ENCODE assay signal across 8 cellular contexts in genomic region chr7:150323682-150324365, GRCh38. TPM values are rescaled to one million over a fixed set of nuclear protein-coding genes. Genes with fewer than 3 reads are reported as not detected.
A peak's percentile ranks its signal among the peaks of the same experiment; 100 is the strongest.
DNase-seq lines count a peak whose midpoint lies in the region; ATAC-seq, FAIRE-seq and TF ChIP-seq lines count a peak whose summit lies in the region.

No MANE protein-coding gene starts in this region.

- H3K4me1 ChIP-seq in neuronal stem cell (ENCODE audit: control insufficient read depth in 2 of 2, insufficient read depth in 1 of 2, low read depth in 1 of 2, low read length in 2 of 2) = peaks cover 4 to 8% of the 10 kb centered on the region in 2 donors

- H2BK5ac ChIP-seq in neuronal stem cell (ENCODE audit: low read length) = no peak overlapping the region

- no peak for TF ChIP-seq CTCF in epithelial cell of esophagus (IDR thresholded peaks at IDR 0.05; ENCODE audit: insufficient read depth, low read depth, low read length, missing control alignments)

- H2BK12ac ChIP-seq in neuronal stem cell (ENCODE audit: low read length) = no peak overlapping the region

- ATAC-seq in HG02798 (IDR thresholded peaks at IDR 0.05; ENCODE audit: poor library complexity, unreplicated experiment) = peak; percentile 2

- no peak for TF ChIP-seq POLR2A in GM12891 (IDR thresholded peaks at IDR 0.05; ENCODE audit: low read depth, low read length)

- no peak overlapping the region for H3K18ac ChIP-seq in neuronal stem cell (ENCODE audit: low read length)

- no peak overlapping the region for H3K14ac ChIP-seq in neuronal stem cell (ENCODE audit: low read length)

- FAIRE-seq in GM12891 (lab: Jason Lieb, UNC) (no peak), RCC 7860 (lab: Jason Lieb, UNC) (no peak)

- no peaks in the 10 kb centered on the region for H3K36me3 ChIP-seq in neuronal stem cell (replicated peaks in 1 of 2; ENCODE audit: control insufficient read depth in 2 of 2, insufficient read depth in 2 of 2, low read length in 2 of 2)

- no peaks in the 10 kb centered on the region for H3K79me1 ChIP-seq in neuronal stem cell (ENCODE audit: low read depth, low read length)

- no peak overlapping the region for H3K4me2 ChIP-seq in neuronal stem cell (ENCODE audit: insufficient read depth, low read length, poor library complexity, severe bottlenecking)

- no peak overlapping the region for H3K27ac ChIP-seq in neuronal stem cell (replicated peaks; ENCODE audit: low read length)

- H3K9ac ChIP-seq in neuronal stem cell (ENCODE audit: low read depth, low read length, poor library complexity) = no peak overlapping the region

- DNase-seq in GM12891 (ENCODE audit: insufficient read length, low spot score) (no peak), RCC 7860 (ENCODE audit: low spot score) (peak; percentile 65), epithelial cell of esophagus (ENCODE audit: low read depth) (peak; percentile 43), neuronal stem cell (ENCODE audit: low spot score) (no peak), occipital lobe (lab: John Stamatoyannopoulos, UW) (no peak), mucosa of gallbladder (ENCODE audit: low spot score) (no peak), NOMO-1 treated with dmso at 0.1 percent for 144 hours (lab: John Stamatoyannopoulos, UW; ENCODE audit: unreplicated experiment) (no peak)

- no peaks in the 10 kb centered on the region for H3K9me3 ChIP-seq in neuronal stem cell (replicated peaks in 1 of 2; ENCODE audit: control insufficient read depth in 2 of 2, insufficient read depth in 1 of 2, low read depth in 1 of 2, low read length in 2 of 2)

- peak overlapping the region; percentile 83 for H2AFZ ChIP-seq in neuronal stem cell (ENCODE audit: low read length)

- H4K91ac ChIP-seq in neuronal stem cell (ENCODE audit: low read depth, low read length, poor library complexity) = no peak overlapping the region

- no peak overlapping the region for H3K23ac ChIP-seq in neuronal stem cell (ENCODE audit: low read depth, low read length, poor library complexity)

- H3K27me3 ChIP-seq in neuronal stem cell (ENCODE audit: control insufficient read depth in 3 of 3, insufficient read depth in 3 of 3, low read depth in 1 of 3, low read length in 3 of 3) = peaks cover 0 to 2% (median 0%) of the 10 kb centered on the region in 3 experiments

- no CpG with 5 or more reads among the region's 16 CpGs for WGBS in neuronal stem cell (ENCODE audit: extremely low coverage in 2 of 2, insufficient read length in 2 of 2, insufficient replicate concordance in 1 of 2), 2 donors

- H3K4me3 ChIP-seq in epithelial cell of esophagus (ENCODE audit: low read length) (peak overlapping the region; percentile 72), neuronal stem cell (ENCODE audit: low read length in 2 of 2) (peak overlapping the region in 1 of 2 donors; percentile 36)

- no peak overlapping the region for H2AK5ac ChIP-seq in neuronal stem cell (ENCODE audit: low read depth, low read length)

- H2BK15ac ChIP-seq in neuronal stem cell (ENCODE audit: low read length) = no peak overlapping the region

- no peak overlapping the region for H3K4ac ChIP-seq in neuronal stem cell (ENCODE audit: low read length)

- H4K8ac ChIP-seq in neuronal stem cell (ENCODE audit: low read depth, low read length) = no peak overlapping the region

- no peak overlapping the region for H2BK120ac ChIP-seq in neuronal stem cell (ENCODE audit: low read depth, low read length)

TF ChIP-seq in GM12891, 5 proteins besides CTCF, POLR2A, EP300 and RAD21:
- no peak for TF ChIP-seq PAX5 (IDR thresholded peaks at IDR 0.05; ENCODE audit: insufficient read depth, low read length, severe bottlenecking)
- TF ChIP-seq TAF1 (IDR thresholded peaks at IDR 0.05; ENCODE audit: low read depth, low read length) = peak; percentile 28; the same call in 1 of the 2 replicates

RNA-seq across cellular contexts. Expression of gene ACTR3C, which starts 0.5 kb away (rescaled TPM):
- polyA plus RNA-seq in GM12891 (2012; ENCODE audit: low read depth, missing spikeins) = 3.9 TPM
- not detected for polyA plus RNA-seq in neuronal stem cell (2013, experiment 1 of 2)
- polyA plus RNA-seq in neuronal stem cell (2013, experiment 2 of 2) = not detected
- 7.3 TPM for total RNA-seq in occipital lobe
- 22.4 TPM for total RNA-seq in mucosa of gallbladder

RNA-seq across cellular contexts. Expression of gene LRRC61, which starts 0.7 kb away (rescaled TPM):
- polyA plus RNA-seq in GM12891 (2012; ENCODE audit: low read depth, missing spikeins) = 27.7 TPM
- 0.81 TPM for polyA plus RNA-seq in neuronal stem cell (2013, experiment 1 of 2)
- polyA plus RNA-seq in neuronal stem cell (2013, experiment 2 of 2) = 0.79 TPM
- total RNA-seq in occipital lobe = 11.7 TPM
- total RNA-seq in mucosa of gallbladder = 11.7 TPM

RNA-seq across cellular contexts. Expression of gene RARRES2, which starts 17.6 kb away (rescaled TPM):
- 27.0 TPM for polyA plus RNA-seq in GM12891 (2012; ENCODE audit: low read depth, missing spikeins)
- 0.99 TPM for polyA plus RNA-seq in neuronal stem cell (2013, experiment 1 of 2)
- 1.0 TPM for polyA plus RNA-seq in neuronal stem cell (2013, experiment 2 of 2)
- total RNA-seq in occipital lobe = 6.2 TPM
- total RNA-seq in mucosa of gallbladder = 143 TPM

RNA-seq across cellular contexts. Expression of gene REPIN1, which starts 44.8 kb away (rescaled TPM):
- polyA plus RNA-seq in GM12891 (2012; ENCODE audit: low read depth, missing spikeins) = 94.0 TPM
- 84.5 TPM for polyA plus RNA-seq in neuronal stem cell (2013, experiment 1 of 2)
- 85.1 TPM for polyA plus RNA-seq in neuronal stem cell (2013, experiment 2 of 2)
- total RNA-seq in occipital lobe (26.8 TPM), mucosa of gallbladder (145 TPM)

RNA-seq across cellular contexts. Expression of gene ZNF775, which starts 55.3 kb away (rescaled TPM):
- polyA plus RNA-seq in GM12891 (2012; ENCODE audit: low read depth, missing spikeins) = 9.7 TPM
- polyA plus RNA-seq in neuronal stem cell (2013, experiment 1 of 2) = 15.9 TPM
- 15.7 TPM for polyA plus RNA-seq in neuronal stem cell (2013, experiment 2 of 2)
- total RNA-seq in occipital lobe (10.6 TPM), mucosa of gallbladder (9.4 TPM)

Comparison
In these comparisons a context has a peak if more than half of its experiments do, and no peak if none do; other contexts are left out.
1. DNase-seq: peak in RCC 7860 (single experiment) and epithelial cell of esophagus (single experiment); none in GM12891 (single experiment), neuronal stem cell (single experiment), occipital lobe (single experiment), mucosa of gallbladder (single experiment) and NOMO-1 treated with dmso at 0.1 percent for 144 hours (single experiment).
2. RNA of gene RARRES2, which starts 17.6 kb away (total RNA-seq): 143 TPM in mucosa of gallbladder (single experiment); 6.2 TPM in occipital lobe (single experiment); every median in the first group is over 10 times any median in the second.